Comparison of ENCODE assay signal across 1 cellular context in the genomic region with DNA sequence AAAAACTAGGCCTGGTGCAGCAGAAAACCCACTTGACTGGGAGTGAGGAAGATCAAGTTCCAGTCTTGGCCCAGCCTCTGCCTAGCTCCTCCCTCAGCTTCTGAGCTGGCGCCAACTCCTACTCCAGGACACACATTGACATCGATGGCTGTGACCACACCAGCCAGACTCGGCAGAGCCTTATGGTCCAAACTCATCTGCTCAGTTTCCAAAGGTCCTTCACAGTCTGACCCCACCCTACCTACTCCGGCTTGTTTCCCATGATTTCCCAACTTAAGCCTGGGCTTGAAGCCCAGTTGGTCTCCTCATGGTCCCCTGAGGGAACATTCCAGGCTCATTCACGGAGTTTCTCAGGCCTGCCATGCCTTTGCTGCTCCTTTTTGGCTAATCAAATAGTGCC.
TF ChIP-seq lines count a peak whose summit lies in the region.

No MANE protein-coding gene starts in this region.

TF ChIP-seq in GM23338, 12 proteins besides CTCF, POLR2A, EP300 and RAD21 (continued from another document):
- TF ChIP-seq, protein P1, sequence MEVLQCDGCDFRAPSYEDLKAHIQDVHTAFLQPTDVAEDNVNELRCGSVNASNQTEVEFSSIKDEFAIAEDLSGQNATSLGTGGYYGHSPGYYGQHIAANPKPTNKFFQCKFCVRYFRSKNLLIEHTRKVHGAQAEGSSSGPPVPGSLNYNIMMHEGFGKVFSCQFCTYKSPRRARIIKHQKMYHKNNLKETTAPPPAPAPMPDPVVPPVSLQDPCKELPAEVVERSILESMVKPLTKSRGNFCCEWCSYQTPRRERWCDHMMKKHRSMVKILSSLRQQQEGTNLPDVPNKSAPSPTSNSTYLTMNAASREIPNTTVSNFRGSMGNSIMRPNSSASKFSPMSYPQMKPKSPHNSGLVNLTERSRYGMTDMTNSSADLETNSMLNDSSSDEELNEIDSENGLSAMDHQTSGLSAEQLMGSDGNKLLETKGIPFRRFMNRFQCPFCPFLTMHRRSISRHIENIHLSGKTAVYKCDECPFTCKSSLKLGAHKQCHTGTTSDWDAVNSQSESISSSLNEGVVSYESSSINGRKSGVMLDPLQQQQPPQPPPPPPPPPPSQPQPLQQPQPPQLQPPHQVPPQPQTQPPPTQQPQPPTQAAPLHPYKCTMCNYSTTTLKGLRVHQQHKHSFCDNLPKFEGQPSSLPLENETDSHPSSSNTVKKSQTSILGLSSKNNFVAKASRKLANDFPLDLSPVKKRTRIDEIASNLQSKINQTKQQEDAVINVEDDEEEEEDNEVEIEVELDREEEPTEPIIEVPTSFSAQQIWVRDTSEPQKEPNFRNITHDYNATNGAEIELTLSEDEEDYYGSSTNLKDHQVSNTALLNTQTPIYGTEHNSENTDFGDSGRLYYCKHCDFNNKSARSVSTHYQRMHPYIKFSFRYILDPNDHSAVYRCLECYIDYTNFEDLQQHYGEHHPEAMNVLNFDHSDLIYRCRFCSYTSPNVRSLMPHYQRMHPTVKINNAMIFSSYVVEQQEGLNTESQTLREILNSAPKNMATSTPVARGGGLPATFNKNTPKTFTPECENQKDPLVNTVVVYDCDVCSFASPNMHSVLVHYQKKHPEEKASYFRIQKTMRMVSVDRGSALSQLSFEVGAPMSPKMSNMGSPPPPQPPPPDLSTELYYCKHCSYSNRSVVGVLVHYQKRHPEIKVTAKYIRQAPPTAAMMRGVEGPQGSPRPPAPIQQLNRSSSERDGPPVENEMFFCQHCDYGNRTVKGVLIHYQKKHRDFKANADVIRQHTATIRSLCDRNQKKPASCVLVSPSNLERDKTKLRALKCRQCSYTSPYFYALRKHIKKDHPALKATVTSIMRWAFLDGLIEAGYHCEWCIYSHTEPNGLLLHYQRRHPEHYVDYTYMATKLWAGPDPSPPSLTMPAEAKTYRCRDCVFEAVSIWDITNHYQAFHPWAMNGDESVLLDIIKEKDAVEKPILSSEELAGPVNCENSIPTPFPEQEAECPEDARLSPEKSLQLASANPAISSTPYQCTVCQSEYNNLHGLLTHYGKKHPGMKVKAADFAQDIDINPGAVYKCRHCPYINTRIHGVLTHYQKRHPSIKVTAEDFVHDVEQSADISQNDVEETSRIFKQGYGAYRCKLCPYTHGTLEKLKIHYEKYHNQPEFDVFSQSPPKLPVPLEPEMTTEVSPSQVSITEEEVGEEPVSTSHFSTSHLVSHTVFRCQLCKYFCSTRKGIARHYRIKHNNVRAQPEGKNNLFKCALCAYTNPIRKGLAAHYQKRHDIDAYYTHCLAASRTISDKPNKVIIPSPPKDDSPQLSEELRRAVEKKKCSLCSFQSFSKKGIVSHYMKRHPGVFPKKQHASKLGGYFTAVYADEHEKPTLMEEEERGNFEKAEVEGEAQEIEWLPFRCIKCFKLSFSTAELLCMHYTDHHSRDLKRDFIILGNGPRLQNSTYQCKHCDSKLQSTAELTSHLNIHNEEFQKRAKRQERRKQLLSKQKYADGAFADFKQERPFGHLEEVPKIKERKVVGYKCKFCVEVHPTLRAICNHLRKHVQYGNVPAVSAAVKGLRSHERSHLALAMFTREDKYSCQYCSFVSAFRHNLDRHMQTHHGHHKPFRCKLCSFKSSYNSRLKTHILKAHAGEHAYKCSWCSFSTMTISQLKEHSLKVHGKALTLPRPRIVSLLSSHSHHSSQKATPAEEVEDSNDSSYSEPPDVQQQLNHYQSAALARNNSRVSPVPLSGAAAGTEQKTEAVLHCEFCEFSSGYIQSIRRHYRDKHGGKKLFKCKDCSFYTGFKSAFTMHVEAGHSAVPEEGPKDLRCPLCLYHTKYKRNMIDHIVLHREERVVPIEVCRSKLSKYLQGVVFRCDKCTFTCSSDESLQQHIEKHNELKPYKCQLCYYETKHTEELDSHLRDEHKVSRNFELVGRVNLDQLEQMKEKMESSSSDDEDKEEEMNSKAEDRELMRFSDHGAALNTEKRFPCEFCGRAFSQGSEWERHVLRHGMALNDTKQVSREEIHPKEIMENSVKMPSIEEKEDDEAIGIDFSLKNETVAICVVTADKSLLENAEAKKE (CRISPR knock-in tag; IDR thresholded peaks at IDR 0.05) = no peak
- TF ChIP-seq REST (IDR thresholded peaks at IDR 0.05; ENCODE audit: unreplicated experiment) (no peak), EZH2 (IDR thresholded peaks at IDR 0.05; ENCODE audit: low read depth, unreplicated experiment) (no peak), ZNF331 (CRISPR knock-in tag; IDR thresholded peaks at IDR 0.05; ENCODE audit: low read depth) (no peak), ZNF114 (CRISPR knock-in tag; IDR thresholded peaks at IDR 0.05) (no peak), CREB1 (CRISPR knock-in tag; IDR thresholded peaks at IDR 0.05; ENCODE audit: low read depth) (no peak)
- TF ChIP-seq, protein P2, sequence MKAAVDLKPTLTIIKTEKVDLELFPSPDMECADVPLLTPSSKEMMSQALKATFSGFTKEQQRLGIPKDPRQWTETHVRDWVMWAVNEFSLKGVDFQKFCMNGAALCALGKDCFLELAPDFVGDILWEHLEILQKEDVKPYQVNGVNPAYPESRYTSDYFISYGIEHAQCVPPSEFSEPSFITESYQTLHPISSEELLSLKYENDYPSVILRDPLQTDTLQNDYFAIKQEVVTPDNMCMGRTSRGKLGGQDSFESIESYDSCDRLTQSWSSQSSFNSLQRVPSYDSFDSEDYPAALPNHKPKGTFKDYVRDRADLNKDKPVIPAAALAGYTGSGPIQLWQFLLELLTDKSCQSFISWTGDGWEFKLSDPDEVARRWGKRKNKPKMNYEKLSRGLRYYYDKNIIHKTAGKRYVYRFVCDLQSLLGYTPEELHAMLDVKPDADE (IDR thresholded peaks at IDR 0.05) = no peak
